ENCODE assay signal across 11 cellular contexts in genomic region chr2:128408349-128409305, GRCh38.
DNase-seq lines count a peak whose midpoint lies in the region; ATAC-seq and TF ChIP-seq lines count a peak whose summit lies in the region.
"Had no signal": no experiment of that assay in that cellular context is flagged by ENCODE, and none has a peak within 500 bp of the region (broad histone marks: within the 10 kb centered on the region; RNA-seq: fewer than 3 reads in every experiment).

No MANE protein-coding gene starts in this region.

- peak; percentile 35 for DNase-seq in AG09319 (ENCODE audit: extremely low read depth, low read depth)
- DNase-seq in LHCN-M2 (ENCODE audit: low read depth), result peak; percentile 14
- peak; percentile 57 for DNase-seq in endothelial cell (ENCODE audit: low spot score)
- peak; percentile 87 for DNase-seq in mesenteric fat pad (ENCODE audit: low spot score)
- DNase-seq in nephron progenitor cell, result no peak
- no peak for DNase-seq in tibial nerve (ENCODE audit: low spot score in 2 of 2)
- DNase-seq: activated CD4-positive, alpha-beta T cell treated with anti-CD3 and anti-CD28 coated beads, Interleukin-2, amount 50 U/mL, for 48 hours; Caco-2 had no signal

- peaks cover 36% of the 10 kb centered on the region for H3K4me1 Mint-ChIP-seq in endothelial cell (ENCODE audit: unreplicated experiment)
- H3K4me1 Mint-ChIP-seq in nephron progenitor cell, result peaks cover 38% of the 10 kb centered on the region

- H3K9me3 Mint-ChIP-seq in endothelial cell (ENCODE audit: unreplicated experiment) (no peaks in the 10 kb centered on the region), nephron progenitor cell (no peaks in the 10 kb centered on the region)

- no peak for TF ChIP-seq EP300 in tibial nerve (IDR thresholded peaks at IDR 0.05)

- no peak overlapping the region for H3K4me3 Mint-ChIP-seq in endothelial cell (ENCODE audit: unreplicated experiment)
- no peak overlapping the region for H3K4me3 Mint-ChIP-seq in nephron progenitor cell

- H3K4me3 ChIP-seq in tibial nerve, result no peak overlapping the region
- H3K4me3 ChIP-seq: cardiac muscle cell had no signal

- peak overlapping the region; percentile 52 for H3K27ac Mint-ChIP-seq in endothelial cell (ENCODE audit: unreplicated experiment)
- no peak overlapping the region for H3K27ac Mint-ChIP-seq in nephron progenitor cell

- ATAC-seq in HG02623 (IDR thresholded peaks at IDR 0.05; ENCODE audit: unreplicated experiment) (no peak), GM21576 (IDR thresholded peaks at IDR 0.05; ENCODE audit: unreplicated experiment) (no peak)

- no peak overlapping the region for H3K27ac ChIP-seq in tibial nerve
- H3K27ac ChIP-seq: cardiac muscle cell had no signal

- H3K27me3 Mint-ChIP-seq in endothelial cell (ENCODE audit: unreplicated experiment) (peaks cover 9% of the 10 kb centered on the region), nephron progenitor cell (ENCODE audit: low read depth, poor library complexity) (no peaks in the 10 kb centered on the region)

- no peaks in the 10 kb centered on the region for H3K4me1 ChIP-seq in tibial nerve
- H3K4me1 ChIP-seq: Caco-2 had no signal

- 46 to 59% methylated on average over 15 to 17 of the region's 17 CpGs for WGBS in tibial nerve, 2 donors

- TF ChIP-seq CTCF in AG09319 (IDR thresholded peaks at IDR 0.05; ENCODE audit: low read depth, low read length), result no peak
- TF ChIP-seq CTCF in endothelial cell (IDR thresholded peaks at IDR 0.05; ENCODE audit: unreplicated experiment), result no peak
- no peak for TF ChIP-seq CTCF in nephron progenitor cell (IDR thresholded peaks at IDR 0.05)
- no peak for TF ChIP-seq CTCF in tibial nerve (IDR thresholded peaks at IDR 0.05)

- H3K27me3 ChIP-seq in tibial nerve, result no peaks in the 10 kb centered on the region
- H3K27me3 ChIP-seq: cardiac muscle cell had no signal

- TF ChIP-seq POLR2A in tibial nerve (IDR thresholded peaks at IDR 0.05), result no peak

- H3K36me3 Mint-ChIP-seq in endothelial cell (ENCODE audit: low read depth, unreplicated experiment), result no peaks in the 10 kb centered on the region
- H3K36me3 Mint-ChIP-seq in nephron progenitor cell (ENCODE audit: low read depth), result no peaks in the 10 kb centered on the region

- no peaks in the 10 kb centered on the region for H3K9me3 ChIP-seq in tibial nerve
- H3K9me3 ChIP-seq: Caco-2 had no signal

- no peaks in the 10 kb centered on the region for H3K36me3 ChIP-seq in tibial nerve
- H3K36me3 ChIP-seq: cardiac muscle cell had no signal

Comparison
In these comparisons a context has a peak if more than half of its experiments do, and no peak if none do; other contexts are left out.
1. DNase-seq: peak in AG09319 (single experiment), LHCN-M2 (single experiment), endothelial cell (single experiment) and mesenteric fat pad (single experiment); none in nephron progenitor cell (single experiment) and tibial nerve (0 of 2).